ENCODE assay signal across 1 cellular context in the genomic region with DNA sequence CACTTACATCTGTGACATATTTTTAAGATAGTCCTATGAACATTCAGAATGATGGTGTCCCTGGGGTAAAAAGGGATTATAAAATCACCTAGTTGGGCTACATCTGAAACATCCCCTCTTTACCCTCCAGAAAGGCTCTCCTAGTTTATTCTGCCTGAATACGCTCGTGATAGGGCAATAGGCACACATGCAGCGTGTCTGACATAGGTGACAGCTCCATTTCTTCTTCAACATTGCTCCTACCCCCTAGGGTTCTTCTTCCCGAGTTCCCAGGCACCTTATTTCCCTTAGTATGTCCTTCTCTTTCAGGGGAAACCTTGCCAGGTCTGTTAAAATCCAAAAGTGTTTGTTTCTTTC.
TF ChIP-seq lines count a peak whose summit lies in the region.

No MANE protein-coding gene starts in this region.

TF ChIP-seq in endothelial cell of umbilical vein, 7 proteins besides CTCF, POLR2A, EP300 and RAD21:
- TF ChIP-seq FOS (IDR thresholded peaks at IDR 0.05; ENCODE audit: borderline replicate concordance, insufficient read depth, low read length) (no peak), POLR2AphosphoS5 (IDR thresholded peaks at IDR 0.05; ENCODE audit: insufficient read depth, low read depth, low read length) (no peak), GATA2 (IDR thresholded peaks at IDR 0.05; ENCODE audit: insufficient read depth, insufficient read length, low read depth, low read length) (no peak), EZH2 (IDR thresholded peaks at IDR 0.05; ENCODE audit: borderline replicate concordance, low read depth, low read length, severe bottlenecking) (no peak), MYC (IDR thresholded peaks at IDR 0.05; ENCODE audit: low read depth, low read length) (no peak), JUN (IDR thresholded peaks at IDR 0.05; ENCODE audit: borderline replicate concordance, insufficient read depth, insufficient read length, low read depth) (no peak)
- TF ChIP-seq, protein P1, sequence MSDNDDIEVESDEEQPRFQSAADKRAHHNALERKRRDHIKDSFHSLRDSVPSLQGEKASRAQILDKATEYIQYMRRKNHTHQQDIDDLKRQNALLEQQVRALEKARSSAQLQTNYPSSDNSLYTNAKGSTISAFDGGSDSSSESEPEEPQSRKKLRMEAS (IDR thresholded peaks at IDR 0.05; ENCODE audit: insufficient read depth, insufficient read length), result no peak
